2 cellular contexts compared by ENCODE assay signal in the genomic region with DNA sequence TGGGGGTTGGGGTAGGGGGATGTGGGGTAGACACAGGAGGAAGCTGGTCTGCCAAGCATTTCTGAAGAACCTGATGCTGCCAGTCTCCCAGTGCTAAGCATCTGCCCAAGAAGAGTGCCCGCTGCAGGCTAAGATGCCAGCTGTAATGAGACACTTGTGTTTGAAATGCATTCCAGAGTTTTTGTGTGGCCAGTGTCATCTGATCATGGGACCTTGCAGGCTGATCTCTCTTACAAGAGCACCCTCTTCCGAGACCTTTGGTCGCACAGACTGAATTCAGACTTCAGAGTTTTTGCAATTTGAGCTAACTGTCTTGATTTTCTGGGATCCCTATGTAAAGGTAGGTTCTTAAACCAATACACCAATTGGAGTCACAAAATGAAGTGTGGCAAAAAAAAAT.
TF ChIP-seq lines count a peak whose summit lies in the region.

No MANE protein-coding gene starts in this region.

TF ChIP-seq in SK-N-SH treated with all-trans-retinoic acid at 6 μM for 48 hours, 23 proteins besides CTCF, POLR2A, EP300 and RAD21 (continued from another document):
- TF ChIP-seq, protein P1, sequence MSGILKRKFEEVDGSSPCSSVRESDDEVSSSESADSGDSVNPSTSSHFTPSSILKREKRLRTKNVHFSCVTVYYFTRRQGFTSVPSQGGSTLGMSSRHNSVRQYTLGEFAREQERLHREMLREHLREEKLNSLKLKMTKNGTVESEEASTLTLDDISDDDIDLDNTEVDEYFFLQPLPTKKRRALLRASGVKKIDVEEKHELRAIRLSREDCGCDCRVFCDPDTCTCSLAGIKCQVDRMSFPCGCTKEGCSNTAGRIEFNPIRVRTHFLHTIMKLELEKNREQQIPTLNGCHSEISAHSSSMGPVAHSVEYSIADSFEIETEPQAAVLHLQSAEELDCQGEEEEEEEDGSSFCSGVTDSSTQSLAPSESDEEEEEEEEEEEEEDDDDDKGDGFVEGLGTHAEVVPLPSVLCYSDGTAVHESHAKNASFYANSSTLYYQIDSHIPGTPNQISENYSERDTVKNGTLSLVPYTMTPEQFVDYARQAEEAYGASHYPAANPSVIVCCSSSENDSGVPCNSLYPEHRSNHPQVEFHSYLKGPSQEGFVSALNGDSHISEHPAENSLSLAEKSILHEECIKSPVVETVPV (CRISPR knock-in tag; IDR thresholded peaks at IDR 0.05) = no peak
- TF ChIP-seq ISL1 (CRISPR knock-in tag; IDR thresholded peaks at IDR 0.05) (no peak), ZNF70 (CRISPR knock-in tag; IDR thresholded peaks at IDR 0.05) (no peak), ZC3H10 (CRISPR knock-in tag; IDR thresholded peaks at IDR 0.05) (no peak), CSDC2 (CRISPR knock-in tag; IDR thresholded peaks at IDR 0.05) (no peak), GLIS3 (CRISPR knock-in tag; IDR thresholded peaks at IDR 0.05) (no peak), ZNF565 (CRISPR knock-in tag; conservative IDR thresholded peaks at IDR 0.05; ENCODE audit: low read depth) (no peak), TOX (CRISPR knock-in tag; IDR thresholded peaks at IDR 0.05; ENCODE audit: borderline replicate concordance) (no peak), ZNF8 (CRISPR knock-in tag; IDR thresholded peaks at IDR 0.05) (no peak), ZFP3 (CRISPR knock-in tag; IDR thresholded peaks at IDR 0.05) (no peak), SNAI2 (CRISPR knock-in tag; IDR thresholded peaks at IDR 0.05) (no peak), OSR1 (CRISPR knock-in tag; IDR thresholded peaks at IDR 0.05) (no peak)
- TF ChIP-seq, protein P2, sequence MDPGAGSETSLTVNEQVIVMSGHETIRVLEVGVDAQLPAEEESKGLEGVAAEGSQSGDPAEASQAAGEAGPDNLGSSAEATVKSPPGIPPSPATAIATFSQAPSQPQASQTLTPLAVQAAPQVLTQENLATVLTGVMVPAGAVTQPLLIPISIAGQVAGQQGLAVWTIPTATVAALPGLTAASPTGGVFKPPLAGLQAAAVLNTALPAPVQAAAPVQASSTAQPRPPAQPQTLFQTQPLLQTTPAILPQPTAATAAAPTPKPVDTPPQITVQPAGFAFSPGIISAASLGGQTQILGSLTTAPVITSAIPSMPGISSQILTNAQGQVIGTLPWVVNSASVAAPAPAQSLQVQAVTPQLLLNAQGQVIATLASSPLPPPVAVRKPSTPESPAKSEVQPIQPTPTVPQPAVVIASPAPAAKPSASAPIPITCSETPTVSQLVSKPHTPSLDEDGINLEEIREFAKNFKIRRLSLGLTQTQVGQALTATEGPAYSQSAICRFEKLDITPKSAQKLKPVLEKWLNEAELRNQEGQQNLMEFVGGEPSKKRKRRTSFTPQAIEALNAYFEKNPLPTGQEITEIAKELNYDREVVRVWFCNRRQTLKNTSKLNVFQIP (CRISPR knock-in tag; IDR thresholded peaks at IDR 0.05; ENCODE audit: borderline replicate concordance, low read depth) = no peak
- TF ChIP-seq, protein P3, sequence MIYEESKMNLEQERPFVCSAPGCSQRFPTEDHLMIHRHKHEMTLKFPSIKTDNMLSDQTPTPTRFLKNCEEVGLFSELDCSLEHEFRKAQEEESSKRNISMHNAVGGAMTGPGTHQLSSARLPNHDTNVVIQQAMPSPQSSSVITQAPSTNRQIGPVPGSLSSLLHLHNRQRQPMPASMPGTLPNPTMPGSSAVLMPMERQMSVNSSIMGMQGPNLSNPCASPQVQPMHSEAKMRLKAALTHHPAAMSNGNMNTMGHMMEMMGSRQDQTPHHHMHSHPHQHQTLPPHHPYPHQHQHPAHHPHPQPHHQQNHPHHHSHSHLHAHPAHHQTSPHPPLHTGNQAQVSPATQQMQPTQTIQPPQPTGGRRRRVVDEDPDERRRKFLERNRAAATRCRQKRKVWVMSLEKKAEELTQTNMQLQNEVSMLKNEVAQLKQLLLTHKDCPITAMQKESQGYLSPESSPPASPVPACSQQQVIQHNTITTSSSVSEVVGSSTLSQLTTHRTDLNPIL (CRISPR knock-in tag; IDR thresholded peaks at IDR 0.05; ENCODE audit: low read depth) = no peak
TF ChIP-seq in SK-N-SH treated with all-trans-retinoic acid at 6 μM for 48 hours: peak in this region for 0.

TF ChIP-seq in SK-N-SH, 30 proteins besides CTCF, POLR2A, EP300 and RAD21 (continued from another document):
- TF ChIP-seq, protein P4, sequence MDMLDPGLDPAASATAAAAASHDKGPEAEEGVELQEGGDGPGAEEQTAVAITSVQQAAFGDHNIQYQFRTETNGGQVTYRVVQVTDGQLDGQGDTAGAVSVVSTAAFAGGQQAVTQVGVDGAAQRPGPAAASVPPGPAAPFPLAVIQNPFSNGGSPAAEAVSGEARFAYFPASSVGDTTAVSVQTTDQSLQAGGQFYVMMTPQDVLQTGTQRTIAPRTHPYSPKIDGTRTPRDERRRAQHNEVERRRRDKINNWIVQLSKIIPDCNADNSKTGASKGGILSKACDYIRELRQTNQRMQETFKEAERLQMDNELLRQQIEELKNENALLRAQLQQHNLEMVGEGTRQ (IDR thresholded peaks at IDR 0.05; ENCODE audit: borderline replicate concordance, low read depth, low read length) = no peak
- TF ChIP-seq, protein P5, sequence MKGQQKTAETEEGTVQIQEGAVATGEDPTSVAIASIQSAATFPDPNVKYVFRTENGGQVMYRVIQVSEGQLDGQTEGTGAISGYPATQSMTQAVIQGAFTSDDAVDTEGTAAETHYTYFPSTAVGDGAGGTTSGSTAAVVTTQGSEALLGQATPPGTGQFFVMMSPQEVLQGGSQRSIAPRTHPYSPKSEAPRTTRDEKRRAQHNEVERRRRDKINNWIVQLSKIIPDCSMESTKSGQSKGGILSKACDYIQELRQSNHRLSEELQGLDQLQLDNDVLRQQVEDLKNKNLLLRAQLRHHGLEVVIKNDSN (IDR thresholded peaks at IDR 0.05; ENCODE audit: borderline replicate concordance, low read depth) = no peak
- TF ChIP-seq TCF12 (IDR thresholded peaks at IDR 0.05) = no peak
